Comparison of ENCODE assay signal across 8 cellular contexts in genomic region chr7:64902461-64902805, GRCh38. TPM values are rescaled to one million over a fixed set of nuclear protein-coding genes. Genes with fewer than 3 reads are reported as not detected.
A peak's percentile ranks its signal among the peaks of the same experiment; 100 is the strongest.
DNase-seq lines count a peak whose midpoint lies in the region; ATAC-seq and TF ChIP-seq lines count a peak whose summit lies in the region.
"Not testable (repeated sequence)": the region's sequence is repeated elsewhere in the genome, so short reads cannot be mapped to it uniquely, and the experiment has no call there.

No MANE protein-coding gene starts in this region.

- peak overlapping the region; percentile 53 for H3K4me3 Mint-ChIP-seq in activated T-helper 2 cell treated with anti-CD3 and anti-CD28 coated beads, Interferon-gamma antibody, Interleukin-2, Interleukin-4, amounts not matched to agents 10 μg/mL and 5 μg/mL and 100 μg/mL, durations not matched to agents 14 hours and 24 hours and 36 hours (ENCODE audit: low read depth)
- peak overlapping the region; percentile 96 to 97 for H3K4me3 Mint-ChIP-seq in effector memory CD8-positive, alpha-beta T cell
- peak overlapping the region; percentile 95 for H3K4me3 Mint-ChIP-seq in stimulated activated naive CD8-positive, alpha-beta T cell treated with anti-CD3 and anti-CD28 coated beads, Interleukin-15, Interleukin-2, amounts not matched to agents 100 ng/mL and 50 ng/mL, for 24 hours

- H3K27ac ChIP-seq in HL-60 (replicated peaks), result peak overlapping the region; percentile 88
- not testable (repeated sequence) for H3K27ac ChIP-seq in SJSA1; neural cell (ENCODE audit: low read length)

- not testable (repeated sequence) for H3F3A ChIP-seq in neural cell (ENCODE audit: insufficient read depth, low read length, poor library complexity, severe bottlenecking)

- not testable (repeated sequence) for H3K27me3 Mint-ChIP-seq in activated T-helper 2 cell treated with anti-CD3 and anti-CD28 coated beads, Interferon-gamma antibody, Interleukin-2, Interleukin-4, amounts not matched to agents 10 μg/mL and 5 μg/mL and 100 μg/mL, durations not matched to agents 14 hours and 24 hours and 36 hours (ENCODE audit: low read depth); effector memory CD8-positive, alpha-beta T cell; stimulated activated naive CD8-positive, alpha-beta T cell treated with anti-CD3 and anti-CD28 coated beads, Interleukin-15, Interleukin-2, amounts not matched to agents 100 ng/mL and 50 ng/mL, for 24 hours

- intact Hi-C loops in activated T-helper 2 cell treated with anti-CD3 and anti-CD28 coated beads, Interferon-gamma antibody, Interleukin-2, Interleukin-4, amounts not matched to agents 10 μg/mL and 5 μg/mL and 100 μg/mL, durations not matched to agents 14 hours and 24 hours and 36 hours (cut with micrococcal nuclease), result loop anchor here (2.0 to 10.0 kb wide), 6 partner anchors 108 to 1942 kb away; partner anchors contain the start of genes ZNF107, ZNF138 and ZNF92

- H3K9ac ChIP-seq in neural cell (ENCODE audit: low read length), result not testable (repeated sequence)

- peaks cover 32% of the 10 kb centered on the region for H3K36me3 Mint-ChIP-seq in activated T-helper 2 cell treated with anti-CD3 and anti-CD28 coated beads, Interferon-gamma antibody, Interleukin-2, Interleukin-4, amounts not matched to agents 10 μg/mL and 5 μg/mL and 100 μg/mL, durations not matched to agents 14 hours and 24 hours and 36 hours (ENCODE audit: low read depth)
- not testable (repeated sequence) for H3K36me3 Mint-ChIP-seq in effector memory CD8-positive, alpha-beta T cell (ENCODE audit: insufficient read depth)
- peaks cover 14% of the 10 kb centered on the region for H3K36me3 Mint-ChIP-seq in stimulated activated naive CD8-positive, alpha-beta T cell treated with anti-CD3 and anti-CD28 coated beads, Interleukin-15, Interleukin-2, amounts not matched to agents 100 ng/mL and 50 ng/mL, for 24 hours (ENCODE audit: low read depth)

- not testable (repeated sequence) for H3K27me3 ChIP-seq in BE2C; HL-60 (ENCODE audit: insufficient read depth, poor library complexity, severe bottlenecking); SJSA1 (replicated peaks); neural cell (ENCODE audit: insufficient read depth, low read depth, low read length)

- H3K9me3 ChIP-seq in BE2C; SJSA1 (replicated peaks); iPS-18c (ENCODE audit: control insufficient read depth, insufficient read depth, low read length); neural cell (ENCODE audit: low read length): not testable (repeated sequence)

- H3K4me1 Mint-ChIP-seq in activated T-helper 2 cell treated with anti-CD3 and anti-CD28 coated beads, Interferon-gamma antibody, Interleukin-2, Interleukin-4, amounts not matched to agents 10 μg/mL and 5 μg/mL and 100 μg/mL, durations not matched to agents 14 hours and 24 hours and 36 hours (ENCODE audit: low read depth), result peaks cover 23% of the 10 kb centered on the region
- peaks cover 20 to 23% of the 10 kb centered on the region in 2 donors for H3K4me1 Mint-ChIP-seq in effector memory CD8-positive, alpha-beta T cell (ENCODE audit: low read depth in 2 of 2)
- H3K4me1 Mint-ChIP-seq in stimulated activated naive CD8-positive, alpha-beta T cell treated with anti-CD3 and anti-CD28 coated beads, Interleukin-15, Interleukin-2, amounts not matched to agents 100 ng/mL and 50 ng/mL, for 24 hours (ENCODE audit: low read depth), result peaks cover 46% of the 10 kb centered on the region

- H3K4me3 ChIP-seq in BE2C (ENCODE audit: low read depth, low read length) (peak overlapping the region; percentile 89), HL-60 (replicated peaks; ENCODE audit: insufficient read depth, low read length) (peak overlapping the region; percentile 90), SJSA1 (peak overlapping the region; percentile 62; the same call in 1 of the 2 replicates), iPS-18c (ENCODE audit: insufficient read depth, low read depth, low read length) (peak overlapping the region; percentile 95; the same call in 1 of the 2 replicates), neural cell (ENCODE audit: low read length) (peak overlapping the region; percentile 78)

- H3K9me2 ChIP-seq in neural cell (ENCODE audit: insufficient read depth, low read length), result not testable (repeated sequence)

- H3K4me1 ChIP-seq in BE2C; SJSA1 (replicated peaks): not testable (repeated sequence)

- peaks cover 20% of the 10 kb centered on the region for H3K9me3 Mint-ChIP-seq in activated T-helper 2 cell treated with anti-CD3 and anti-CD28 coated beads, Interferon-gamma antibody, Interleukin-2, Interleukin-4, amounts not matched to agents 10 μg/mL and 5 μg/mL and 100 μg/mL, durations not matched to agents 14 hours and 24 hours and 36 hours
- H3K9me3 Mint-ChIP-seq in effector memory CD8-positive, alpha-beta T cell; stimulated activated naive CD8-positive, alpha-beta T cell treated with anti-CD3 and anti-CD28 coated beads, Interleukin-15, Interleukin-2, amounts not matched to agents 100 ng/mL and 50 ng/mL, for 24 hours: not testable (repeated sequence)

- H3K4me2 ChIP-seq in neural cell (ENCODE audit: low read length), result not testable (repeated sequence)

- TF ChIP-seq CTCF in BE2C (IDR thresholded peaks at IDR 0.05; ENCODE audit: low read depth, low read length); HL-60 (IDR thresholded peaks at IDR 0.05; ENCODE audit: insufficient read depth, low read length); neural cell (IDR thresholded peaks at IDR 0.05; ENCODE audit: poor library complexity, severe bottlenecking): not testable (repeated sequence)

- DNase-seq in BE2C; HL-60 (ENCODE audit: low read depth in 1 of 2, low spot score in 1 of 2); SJSA1 (ENCODE audit: low read depth in 1 of 2, low spot score in 2 of 2); activated T-helper 2 cell treated with anti-CD3 and anti-CD28 coated beads, Interferon-gamma antibody, Interleukin-2, Interleukin-4, amounts not matched to agents 10 μg/mL and 5 μg/mL and 100 μg/mL, durations not matched to agents 14 hours and 24 hours and 36 hours (ENCODE audit: low spot score); effector memory CD8-positive, alpha-beta T cell: not testable (repeated sequence)

- not testable (repeated sequence) for ATAC-seq in effector memory CD8-positive, alpha-beta T cell (replicated peaks)

- TF ChIP-seq EP300 in neural cell (conservative IDR thresholded peaks at IDR 0.05; ENCODE audit: poor library complexity, severe bottlenecking), result not testable (repeated sequence)

- peaks cover 35% of the 10 kb centered on the region for H3K79me2 ChIP-seq in neural cell (replicated peaks; ENCODE audit: insufficient read depth, low read length)

- not testable (repeated sequence) for H3K27ac Mint-ChIP-seq in activated T-helper 2 cell treated with anti-CD3 and anti-CD28 coated beads, Interferon-gamma antibody, Interleukin-2, Interleukin-4, amounts not matched to agents 10 μg/mL and 5 μg/mL and 100 μg/mL, durations not matched to agents 14 hours and 24 hours and 36 hours
- peak overlapping the region in 1 of 2 donors; percentile 95 for H3K27ac Mint-ChIP-seq in effector memory CD8-positive, alpha-beta T cell
- peak overlapping the region; percentile 40 for H3K27ac Mint-ChIP-seq in stimulated activated naive CD8-positive, alpha-beta T cell treated with anti-CD3 and anti-CD28 coated beads, Interleukin-15, Interleukin-2, amounts not matched to agents 100 ng/mL and 50 ng/mL, for 24 hours

- peak overlapping the region; percentile 22 for H2AFZ ChIP-seq in neural cell (ENCODE audit: low read depth, low read length)

- H4K20me1 ChIP-seq in neural cell (ENCODE audit: insufficient read depth), result not testable (repeated sequence)

- not testable (repeated sequence) for H3K36me3 ChIP-seq in BE2C; SJSA1; neural cell (ENCODE audit: insufficient read depth, low read length)

- TF ChIP-seq RAD21 in neural cell (conservative IDR thresholded peaks at IDR 0.05), result not testable (repeated sequence)

RNA-seq across cellular contexts. Expression of gene ZNF273, which starts 0.6 kb away (rescaled TPM):
- polyA plus RNA-seq in BE2C (2012; ENCODE audit: insufficient read depth, insufficient read length, low read depth), result 1.7 TPM
- total RNA-seq in SJSA1 (2014; rRNA removed; shearing (Covaris generic)), result 2.9 and 4.5 TPM in 2 replicates
- total RNA-seq in activated T-helper 2 cell treated with anti-CD3 and anti-CD28 coated beads, Interferon-gamma antibody, Interleukin-2, Interleukin-4, amounts not matched to agents 10 μg/mL and 5 μg/mL and 100 μg/mL, durations not matched to agents 14 hours and 24 hours and 36 hours, result 7.2 and 7.5 TPM in 2 replicates
- polyA plus RNA-seq in neural cell, result 19.4 and 21.7 TPM in 2 replicates
- polyA minus RNA-seq in neural cell, result 23.1 and 30.7 TPM in 2 replicates
